Comparison of ENCODE assay signal across 8 cellular contexts in genomic region chr7:30226593-30227268, GRCh38. TPM values are rescaled to one million over a fixed set of nuclear protein-coding genes. Genes with fewer than 3 reads are reported as not detected.
DNase-seq lines count a peak whose midpoint lies in the region; ATAC-seq lines count a peak whose summit lies in the region.

No MANE protein-coding gene starts in this region.

- no peaks in the 10 kb centered on the region for H3K9me3 ChIP-seq in NT2/D1 (ENCODE audit: insufficient read depth, low read length)

- H3K27me3 Mint-ChIP-seq in T-helper 2 cell treated with Interferon-gamma antibody and Interleukin-4, amounts not matched to agents 5 μg/mL and 100 μg/mL, for 36 hours (ENCODE audit: low read depth), result peaks cover 5% of the 10 kb centered on the region

- peaks cover 4% of the 10 kb centered on the region for H3K4me1 ChIP-seq in NT2/D1 (ENCODE audit: insufficient read depth, insufficient read length)

- no peak overlapping the region for H3K27ac Mint-ChIP-seq in T-helper 2 cell treated with Interferon-gamma antibody and Interleukin-4, amounts not matched to agents 5 μg/mL and 100 μg/mL, for 36 hours

- no peak overlapping the region for H3K4me3 Mint-ChIP-seq in T-helper 2 cell treated with Interferon-gamma antibody and Interleukin-4, amounts not matched to agents 5 μg/mL and 100 μg/mL, for 36 hours

- H3K4me3 ChIP-seq in NT2/D1 (ENCODE audit: insufficient read length, low read depth), result no peak overlapping the region

- H3K9ac ChIP-seq in NT2/D1 (ENCODE audit: insufficient read length, low read depth), result peak overlapping the region; percentile 16

- no peaks in the 10 kb centered on the region for H3K36me3 Mint-ChIP-seq in T-helper 2 cell treated with Interferon-gamma antibody and Interleukin-4, amounts not matched to agents 5 μg/mL and 100 μg/mL, for 36 hours (ENCODE audit: low read depth)

- DNase-seq in NCI-H1436 (lab: John Stamatoyannopoulos, UW) (peak; percentile 28), NCI-H1436 treated with DMSO at 0.1 percent for 48 hours (lab: John Stamatoyannopoulos, UW) (no peak), NT2/D1 (ENCODE audit: low read depth, low spot score) (peak; percentile 85), glomerular visceral epithelial cell (ENCODE audit: extremely low spot score) (peak; percentile 33)
- no peak for DNase-seq in T-helper 2 cell treated with Interferon-gamma antibody and Interleukin-4, amounts not matched to agents 5 μg/mL and 100 μg/mL, for 36 hours (ENCODE audit: low spot score)
- DNase-seq in activated CD4-positive, alpha-beta T cell treated with anti-CD3 and anti-CD28 coated beads for 1 hour, result no peak

- H3K4me1 Mint-ChIP-seq in T-helper 2 cell treated with Interferon-gamma antibody and Interleukin-4, amounts not matched to agents 5 μg/mL and 100 μg/mL, for 36 hours (ENCODE audit: low read depth), result peaks cover 1% of the 10 kb centered on the region

- H3K27me3 ChIP-seq in NT2/D1 (ENCODE audit: insufficient read depth, insufficient read length), result no peaks in the 10 kb centered on the region

- no peak for ATAC-seq in GM19035 (IDR thresholded peaks at IDR 0.05; ENCODE audit: unreplicated experiment)

- H3K9me3 Mint-ChIP-seq in T-helper 2 cell treated with Interferon-gamma antibody and Interleukin-4, amounts not matched to agents 5 μg/mL and 100 μg/mL, for 36 hours, result no peaks in the 10 kb centered on the region

- H3K27ac ChIP-seq in temporal lobe (ENCODE audit: low read depth, low read length), result peak overlapping the region; percentile 74

- H3K36me3 ChIP-seq in NT2/D1 (ENCODE audit: insufficient read depth, insufficient read length, low read length), result no peaks in the 10 kb centered on the region

RNA-seq across cellular contexts. Expression of gene ZNRF2, which starts 57.7 kb away (rescaled TPM):
- 46.7 TPM for total RNA-seq in temporal lobe

Comparison
In these comparisons a context has a peak if more than half of its experiments do, and no peak if none do; other contexts are left out.
1. DNase-seq: peak in NCI-H1436 (single experiment), NT2/D1 (single experiment) and glomerular visceral epithelial cell (single experiment); none in NCI-H1436 treated with DMSO at 0.1 percent for 48 hours (single experiment), T-helper 2 cell treated with Interferon-gamma antibody and Interleukin-4, amounts not matched to agents 5 μg/mL and 100 μg/mL, for 36 hours (single experiment) and activated CD4-positive, alpha-beta T cell treated with anti-CD3 and anti-CD28 coated beads for 1 hour (single experiment).